32 cellular contexts compared by ENCODE assay signal in the genomic region with DNA sequence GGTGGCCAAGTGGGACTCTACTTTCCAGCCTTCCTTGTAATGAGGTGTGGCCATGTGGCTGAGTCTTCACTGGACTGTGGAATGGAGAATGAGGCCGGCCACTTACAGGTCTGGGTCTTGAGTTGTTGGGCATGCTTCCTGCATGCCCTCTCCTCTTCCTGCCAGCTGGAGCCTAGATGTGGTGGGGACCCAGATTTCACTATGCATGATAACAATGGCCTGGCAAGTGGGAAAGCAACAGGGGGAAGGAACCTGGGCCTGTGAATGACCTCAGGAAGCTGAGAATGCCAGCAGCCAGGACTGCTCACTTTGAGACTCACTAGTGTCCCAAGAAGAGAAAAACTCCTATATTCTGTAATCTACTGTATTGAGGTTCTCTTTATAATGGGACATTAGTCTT. TPM values are rescaled to one million over a fixed set of nuclear protein-coding genes. Genes with fewer than 3 reads are reported as not detected.
"Had no signal": no experiment of that assay in that cellular context is flagged by ENCODE, and none has a peak within 500 bp of the region (broad histone marks: within the 10 kb centered on the region; RNA-seq: fewer than 3 reads in every experiment).

No MANE protein-coding gene starts in this region.

- H3K4me3 Mint-ChIP-seq: activated B cell treated with CpG ODN at 0.5 μM for 24 hours; activated CD8-positive, alpha-beta T cell treated with anti-CD3 and anti-CD28 coated beads for 36 hours; activated naive CD8-positive, alpha-beta T cell treated with anti-CD3 and anti-CD28 coated beads for 36 hours; activated T-cell treated with anti-CD3 and anti-CD28 coated beads, Interleukin-2, amount 50 U/mL, for 72 hours; activated T-helper 17 cell treated with anti-CD3 and anti-CD28 coated beads, Interleukin-2, amount 50 U/mL, for 72 hours; T-cell; T-helper 17 cell had no signal

- H3K27me3 Mint-ChIP-seq: activated CD8-positive, alpha-beta T cell treated with anti-CD3 and anti-CD28 coated beads for 36 hours had no signal

- H3K4me1 Mint-ChIP-seq: activated naive CD8-positive, alpha-beta T cell treated with anti-CD3 and anti-CD28 coated beads for 36 hours; activated T-helper 17 cell treated with anti-CD3 and anti-CD28 coated beads, Interleukin-2, amount 50 U/mL, for 72 hours; T-cell had no signal

- H3K4me3 ChIP-seq: cardiac muscle cell, MG63 had no signal

- H3K27ac Mint-ChIP-seq: activated B cell treated with CpG ODN at 0.5 μM for 24 hours; activated CD8-positive, alpha-beta T cell treated with anti-CD3 and anti-CD28 coated beads for 36 hours; activated naive CD8-positive, alpha-beta T cell treated with anti-CD3 and anti-CD28 coated beads for 36 hours; activated T-cell treated with anti-CD3 and anti-CD28 coated beads, Interleukin-2, amount 50 U/mL, for 72 hours; activated T-helper 17 cell treated with anti-CD3 and anti-CD28 coated beads, Interleukin-2, amount 50 U/mL, for 72 hours; T-cell; T-helper 17 cell had no signal

- H3K27me3 ChIP-seq: cardiac muscle cell, MG63 had no signal

- ATAC-seq: activated CD8-positive, alpha-beta T cell treated with anti-CD3 and anti-CD28 coated beads for 36 hours; activated T-cell treated with anti-CD3 and anti-CD28 coated beads, Interleukin-2, amount 50 U/mL, for 72 hours; activated T-helper 17 cell treated with anti-CD3 and anti-CD28 coated beads, Interleukin-2, amount 50 U/mL, for 72 hours; Panc1; Right ventricle myocardium inferior; SK-N-SH treated with all-trans-retinoic acid at 6 μM for 48 hours; T-cell; T-helper 17 cell had no signal

- DNase-seq: activated B cell treated with CpG ODN at 0.5 μM for 24 hours; activated CD4-positive, alpha-beta T cell treated with anti-CD3 and anti-CD28 coated beads for 4 hours; activated CD4-positive, CD25-positive, alpha-beta regulatory T cell treated with anti-CD3 and anti-CD28 coated beads, Interleukin-2, amount 50 U/mL, for 72 hours; activated CD8-positive, alpha-beta T cell treated with anti-CD3 and anti-CD28 coated beads for 36 hours; activated effector memory CD4-positive, alpha-beta T cell treated with anti-CD3 and anti-CD28 coated beads, Interleukin-2, amount 50 U/mL, for 16 hours; activated naive CD4-positive, alpha-beta T cell; activated naive CD4-positive, alpha-beta T cell treated with anti-CD3 and anti-CD28 coated beads, Interleukin-2, amount 50 U/mL, for 16 hours; activated naive CD8-positive, alpha-beta T cell treated with anti-CD3 and anti-CD28 coated beads for 36 hours; activated T-cell treated with anti-CD3 and anti-CD28 coated beads, Interleukin-2, amount 50 U/mL, for 1 hour; activated T-cell treated with anti-CD3 and anti-CD28 coated beads, Interleukin-2, amount 50 U/mL, for 72 hours; amniotic stem cell; Karpas-422; KBM-7; NCI-H1048; NCI-H1105 treated with DMSO at 0.1 percent for 48 hours; NCI-H1436; NCI-H1694 treated with DMSO at 0.1 percent for 48 hours; NCI-H2029; NCI-H524 treated with DMSO at 0.1 percent for 48 hours; SIG-M5; T-cell; T-helper 17 cell had no signal

- H3K9me3 Mint-ChIP-seq: activated B cell treated with CpG ODN at 0.5 μM for 24 hours; activated CD8-positive, alpha-beta T cell treated with anti-CD3 and anti-CD28 coated beads for 36 hours; activated naive CD8-positive, alpha-beta T cell treated with anti-CD3 and anti-CD28 coated beads for 36 hours; activated T-cell treated with anti-CD3 and anti-CD28 coated beads, Interleukin-2, amount 50 U/mL, for 72 hours; activated T-helper 17 cell treated with anti-CD3 and anti-CD28 coated beads, Interleukin-2, amount 50 U/mL, for 72 hours; T-cell had no signal

- H3K36me3 Mint-ChIP-seq: activated naive CD8-positive, alpha-beta T cell treated with anti-CD3 and anti-CD28 coated beads for 36 hours; T-cell had no signal

- H3K36me3 ChIP-seq: cardiac muscle cell, MG63 had no signal

- H3K27ac ChIP-seq: cardiac muscle cell, VCaP had no signal

- H3K9me3 ChIP-seq: MG63 had no signal

RNA-seq across cellular contexts. Expression of a gene that starts 8.5 kb away (rescaled TPM):
- total RNA-seq: activated B cell treated with CpG ODN at 0.5 μM for 24 hours; activated CD8-positive, alpha-beta memory T cell treated with anti-CD3 and anti-CD28 coated beads for 36 hours; activated CD8-positive, alpha-beta T cell treated with anti-CD3 and anti-CD28 coated beads for 36 hours; activated naive CD8-positive, alpha-beta T cell treated with anti-CD3 and anti-CD28 coated beads for 36 hours; activated T-cell treated with anti-CD3 and anti-CD28 coated beads, Interleukin-2, amount 50 U/mL, for 72 hours; activated T-helper 17 cell treated with anti-CD3 and anti-CD28 coated beads, Interleukin-2, amount 50 U/mL, for 72 hours; SK-MEL-5; T-helper 17 cell had no signal

RNA-seq across cellular contexts. Expression of a gene that starts 51.4 kb away (rescaled TPM):
- total RNA-seq: activated B cell treated with CpG ODN at 0.5 μM for 24 hours; activated CD8-positive, alpha-beta memory T cell treated with anti-CD3 and anti-CD28 coated beads for 36 hours; activated CD8-positive, alpha-beta T cell treated with anti-CD3 and anti-CD28 coated beads for 36 hours; activated naive CD8-positive, alpha-beta T cell treated with anti-CD3 and anti-CD28 coated beads for 36 hours; activated T-cell treated with anti-CD3 and anti-CD28 coated beads, Interleukin-2, amount 50 U/mL, for 72 hours; activated T-helper 17 cell treated with anti-CD3 and anti-CD28 coated beads, Interleukin-2, amount 50 U/mL, for 72 hours; NCI-H460 had no signal
